26 cellular contexts compared by ENCODE assay signal in genomic region chr10:24180891-24181290, GRCh38.
"Had no signal": no experiment of that assay in that cellular context is flagged by ENCODE, and none has a peak within 500 bp of the region (broad histone marks: within the 10 kb centered on the region; RNA-seq: fewer than 3 reads in every experiment).

No MANE protein-coding gene starts in this region.

- H3K4me3 ChIP-seq: stomach, suprapubic skin, testis, thoracic aorta, thyroid gland, tibial artery, tibial nerve, transverse colon, upper lobe of left lung, upper lobe of right lung, uterus, vagina had no signal

- H3K27ac ChIP-seq: stomach, suprapubic skin, testis, thoracic aorta, thyroid gland, tibial artery, tibial nerve, transverse colon, upper lobe of left lung, upper lobe of right lung, uterus, vagina had no signal

- FAIRE-seq: urothelium cell line had no signal

- H3K4me1 ChIP-seq: suprapubic skin, testis, tibial nerve, transverse colon, uterus, vagina had no signal

- ATAC-seq: stimulated activated effector memory CD8-positive, alpha-beta T cell treated with anti-CD3 and anti-CD28 coated beads, Interleukin-12 subunit alpha, Interleukin-12 subunit beta, amount 100 ng/mL, for 72 hours; stimulated activated memory B cell treated with anti-CD40 and anti-IgM and Interleukin-4, amounts not matched to agents 10 μg/mL and 1 μg/mL and 100 μg/mL, for 72 hours; stimulated activated naive B cell treated with anti-CD40 and anti-IgM and Interleukin-4, amounts not matched to agents 10 μg/mL and 1 μg/mL and 100 μg/mL, for 72 hours; stimulated activated naive CD8-positive, alpha-beta T cell treated with anti-CD3 and anti-CD28 coated beads, Interleukin-15, amount 100 ng/mL, for 72 hours; stimulated activated naive CD8-positive, alpha-beta T cell treated with anti-CD3 and anti-CD28 coated beads, Interleukin-15, Interleukin-2, amounts not matched to agents 100 U/mL and 50 U/mL, for 24 hours; upper lobe of right lung had no signal

- H3K27me3 ChIP-seq: stomach, testis, thyroid gland, tibial artery, tibial nerve, transverse colon, upper lobe of left lung, upper lobe of right lung, uterus, vagina had no signal

- H3K9me3 ChIP-seq: suprapubic skin, testis, thyroid gland, uterus, vagina had no signal

- H3K36me3 ChIP-seq: stomach, suprapubic skin, thoracic aorta, thyroid gland, tibial artery, tibial nerve, transverse colon, upper lobe of left lung, upper lobe of right lung, uterus, vagina had no signal

- DNase-seq: stimulated activated CD4-positive, alpha-beta T cell treated with anti-CD3 and anti-CD28 coated beads, Interleukin-2, amount 100 ng/mL, for 48 hours; stimulated activated CD4-positive, alpha-beta T cell treated with anti-CD3 and anti-CD28 coated beads, Interleukin-4, amount 100 ng/mL, for 24 hours; stimulated activated CD4-positive, alpha-beta T cell treated with anti-CD3 and anti-CD28 coated beads, Interleukin-4, amount 100 ng/mL, for 4 hours; stimulated activated CD8-positive, alpha-beta memory T cell treated with anti-CD3 and anti-CD28 coated beads, Interleukin-4, amount 100 ng/mL, for 48 hours; stimulated activated naive B cell treated with anti-CD40 and anti-IgM and Interleukin-4, amounts not matched to agents 10 μg/mL and 1 μg/mL and 100 μg/mL, for 72 hours; stimulated activated naive CD4-positive, alpha-beta T cell; stimulated activated naive CD4-positive, alpha-beta T cell treated with Interleukin-2 at 50 U/mL for 16 hours; stimulated activated naive CD8-positive, alpha-beta T cell treated with anti-CD3 and anti-CD28 coated beads, Interleukin-15, amount 100 ng/mL, for 72 hours; stimulated activated naive CD8-positive, alpha-beta T cell treated with anti-CD3 and anti-CD28 coated beads, Interleukin-15, Interleukin-2, amounts not matched to agents 100 U/mL and 50 U/mL, for 24 hours; stomach; substantia nigra; testis; thyroid gland; tibial artery; transverse colon; trophoblast cell; upper lobe of left lung; upper lobe of right lung; uterus had no signal
